19 cellular contexts compared by ENCODE assay signal in genomic region chr3:18648163-18648562, GRCh38.
"Had no signal": no experiment of that assay in that cellular context is flagged by ENCODE, and none has a peak within 500 bp of the region (broad histone marks: within the 10 kb centered on the region; RNA-seq: fewer than 3 reads in every experiment).

No MANE protein-coding gene starts in this region.

- H3K36me3 ChIP-seq: brain microvascular endothelial cell, left ventricle myocardium inferior, tibial nerve, WERI-Rb-1 had no signal

- DNase-seq: activated gamma-delta T cell; activated naive CD8-positive, alpha-beta T cell treated with anti-CD3 and anti-CD28 coated beads, Interleukin-2, amount 50 U/mL, for 24 hours; activated T-cell treated with anti-CD3 and anti-CD28 coated beads for 4 hours; anterior cingulate cortex; brain microvascular endothelial cell; central memory CD4-positive, alpha-beta T cell; foreskin keratinocyte; left ventricle myocardium inferior; mammary epithelial cell; midbrain; occipital lobe; posterior cingulate gyrus; SHP77; stimulated activated naive CD4-positive, alpha-beta T cell; substantia nigra; T1000; WERI-Rb-1 had no signal

- H3K9me3 ChIP-seq: left ventricle myocardium inferior, tibial nerve had no signal

- H3K27ac ChIP-seq: brain microvascular endothelial cell, foreskin keratinocyte, left ventricle myocardium inferior, SK-N-MC, tibial nerve, WERI-Rb-1 had no signal

- H3K27me3 Mint-ChIP-seq: activated naive CD8-positive, alpha-beta T cell treated with anti-CD3 and anti-CD28 coated beads, Interleukin-2, amount 50 U/mL, for 24 hours had no signal

- ATAC-seq: activated naive CD8-positive, alpha-beta T cell treated with anti-CD3 and anti-CD28 coated beads, Interleukin-2, amount 50 U/mL, for 24 hours; foreskin keratinocyte had no signal

- H3K27me3 ChIP-seq: brain microvascular endothelial cell, foreskin keratinocyte, tibial nerve had no signal

- H3K4me3 ChIP-seq: left ventricle myocardium inferior, SK-N-MC, tibial nerve had no signal

- H3K4me3 Mint-ChIP-seq: activated naive CD8-positive, alpha-beta T cell treated with anti-CD3 and anti-CD28 coated beads, Interleukin-2, amount 50 U/mL, for 24 hours had no signal

- H3K9me3 Mint-ChIP-seq: activated naive CD8-positive, alpha-beta T cell treated with anti-CD3 and anti-CD28 coated beads, Interleukin-2, amount 50 U/mL, for 24 hours had no signal

- H3K4me1 ChIP-seq: foreskin keratinocyte, left ventricle myocardium inferior, tibial nerve had no signal
